1 cellular context compared by ENCODE assay signal in the genomic region with DNA sequence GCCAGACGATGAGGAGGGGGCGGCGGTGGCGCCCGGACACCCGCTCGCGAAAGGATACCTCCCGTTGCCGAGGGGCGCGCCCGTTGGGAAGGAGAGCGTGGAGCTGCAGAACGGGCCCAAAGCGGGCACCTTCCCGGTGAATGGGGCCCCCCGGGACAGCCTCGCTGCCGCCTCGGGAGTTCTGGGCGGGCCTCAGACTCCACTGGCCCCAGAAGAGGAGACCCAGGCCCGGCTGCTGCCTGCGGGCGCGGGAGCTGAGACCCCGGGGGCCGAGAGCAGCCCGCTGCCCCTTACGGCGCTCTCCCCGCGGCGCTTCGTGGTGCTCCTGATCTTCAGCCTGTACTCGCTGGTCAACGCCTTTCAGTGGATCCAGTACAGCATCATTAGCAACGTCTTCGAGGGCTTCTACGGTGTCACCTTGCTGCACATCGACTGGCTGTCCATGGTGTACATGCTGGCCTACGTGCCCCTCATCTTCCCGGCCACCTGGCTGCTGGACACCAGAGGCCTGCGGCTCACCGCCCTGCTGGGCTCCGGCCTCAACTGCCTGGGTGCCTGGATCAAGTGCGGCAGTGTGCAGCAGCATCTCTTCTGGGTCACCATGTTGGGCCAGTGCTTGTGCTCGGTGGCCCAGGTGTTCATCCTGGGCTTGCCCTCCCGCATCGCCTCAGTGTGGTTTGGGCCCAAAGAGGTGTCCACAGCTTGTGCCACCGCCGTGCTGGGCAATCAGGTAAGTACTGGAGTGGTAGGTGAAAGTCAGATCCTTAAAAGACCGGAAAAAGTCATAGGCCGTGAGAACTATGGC.
A peak's percentile ranks its signal among the peaks of the same experiment; 100 is the strongest.
TF ChIP-seq lines count a peak whose summit lies in the region.

No MANE protein-coding gene starts in this region.

TF ChIP-seq in HepG2, 621 proteins besides CTCF, POLR2A, EP300 and RAD21 (continued from another document and continues in another):
- TF ChIP-seq AGO1 (IDR thresholded peaks at IDR 0.05; ENCODE audit: low read depth, low read length, poor library complexity, severe bottlenecking) = peak; percentile 42
- TF ChIP-seq ZNF552 (CRISPR knock-in tag; IDR thresholded peaks at IDR 0.05; ENCODE audit: borderline replicate concordance) = no peak
- peak; percentile 21 for TF ChIP-seq YEATS4 (CRISPR knock-in tag; IDR thresholded peaks at IDR 0.05; ENCODE audit: borderline replicate concordance)
- no peak for TF ChIP-seq TARDBP (CRISPR knock-in tag; IDR thresholded peaks at IDR 0.05)
- no peak for TF ChIP-seq ZNF468 (CRISPR knock-in tag; IDR thresholded peaks at IDR 0.05)
- 0 out of 2 replicates have a peak, but pooled peaks have one; percentile 30 for TF ChIP-seq ZNF318 (CRISPR knock-in tag; IDR thresholded peaks at IDR 0.05)
- TF ChIP-seq HOXA3 (CRISPR knock-in tag; IDR thresholded peaks at IDR 0.05) = 0 out of 2 replicates have a peak, but pooled peaks have one; percentile 10
- 0 out of 2 replicates have a peak, but pooled peaks have one; percentile 11 for TF ChIP-seq ZNF761 (CRISPR knock-in tag; conservative IDR thresholded peaks at IDR 0.05)
- no peak; the same call in 1 of the 2 replicates for TF ChIP-seq ONECUT2 (CRISPR knock-in tag; IDR thresholded peaks at IDR 0.05)
- peak; percentile 55; the same call in 1 of the 2 replicates for TF ChIP-seq SATB2 (CRISPR knock-in tag; IDR thresholded peaks at IDR 0.05)
- TF ChIP-seq ZNF446 (CRISPR knock-in tag; IDR thresholded peaks at IDR 0.05) = peak; percentile 88
- TF ChIP-seq RARA (CRISPR knock-in tag; IDR thresholded peaks at IDR 0.05) = no peak
- no peak for TF ChIP-seq KDM3A (CRISPR knock-in tag; IDR thresholded peaks at IDR 0.05; ENCODE audit: low read depth)
- TF ChIP-seq, protein P1, sequence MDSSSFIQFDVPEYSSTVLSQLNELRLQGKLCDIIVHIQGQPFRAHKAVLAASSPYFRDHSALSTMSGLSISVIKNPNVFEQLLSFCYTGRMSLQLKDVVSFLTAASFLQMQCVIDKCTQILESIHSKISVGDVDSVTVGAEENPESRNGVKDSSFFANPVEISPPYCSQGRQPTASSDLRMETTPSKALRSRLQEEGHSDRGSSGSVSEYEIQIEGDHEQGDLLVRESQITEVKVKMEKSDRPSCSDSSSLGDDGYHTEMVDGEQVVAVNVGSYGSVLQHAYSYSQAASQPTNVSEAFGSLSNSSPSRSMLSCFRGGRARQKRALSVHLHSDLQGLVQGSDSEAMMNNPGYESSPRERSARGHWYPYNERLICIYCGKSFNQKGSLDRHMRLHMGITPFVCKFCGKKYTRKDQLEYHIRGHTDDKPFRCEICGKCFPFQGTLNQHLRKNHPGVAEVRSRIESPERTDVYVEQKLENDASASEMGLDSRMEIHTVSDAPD (CRISPR knock-in tag; IDR thresholded peaks at IDR 0.05) = no peak
- TF ChIP-seq, protein P2, sequence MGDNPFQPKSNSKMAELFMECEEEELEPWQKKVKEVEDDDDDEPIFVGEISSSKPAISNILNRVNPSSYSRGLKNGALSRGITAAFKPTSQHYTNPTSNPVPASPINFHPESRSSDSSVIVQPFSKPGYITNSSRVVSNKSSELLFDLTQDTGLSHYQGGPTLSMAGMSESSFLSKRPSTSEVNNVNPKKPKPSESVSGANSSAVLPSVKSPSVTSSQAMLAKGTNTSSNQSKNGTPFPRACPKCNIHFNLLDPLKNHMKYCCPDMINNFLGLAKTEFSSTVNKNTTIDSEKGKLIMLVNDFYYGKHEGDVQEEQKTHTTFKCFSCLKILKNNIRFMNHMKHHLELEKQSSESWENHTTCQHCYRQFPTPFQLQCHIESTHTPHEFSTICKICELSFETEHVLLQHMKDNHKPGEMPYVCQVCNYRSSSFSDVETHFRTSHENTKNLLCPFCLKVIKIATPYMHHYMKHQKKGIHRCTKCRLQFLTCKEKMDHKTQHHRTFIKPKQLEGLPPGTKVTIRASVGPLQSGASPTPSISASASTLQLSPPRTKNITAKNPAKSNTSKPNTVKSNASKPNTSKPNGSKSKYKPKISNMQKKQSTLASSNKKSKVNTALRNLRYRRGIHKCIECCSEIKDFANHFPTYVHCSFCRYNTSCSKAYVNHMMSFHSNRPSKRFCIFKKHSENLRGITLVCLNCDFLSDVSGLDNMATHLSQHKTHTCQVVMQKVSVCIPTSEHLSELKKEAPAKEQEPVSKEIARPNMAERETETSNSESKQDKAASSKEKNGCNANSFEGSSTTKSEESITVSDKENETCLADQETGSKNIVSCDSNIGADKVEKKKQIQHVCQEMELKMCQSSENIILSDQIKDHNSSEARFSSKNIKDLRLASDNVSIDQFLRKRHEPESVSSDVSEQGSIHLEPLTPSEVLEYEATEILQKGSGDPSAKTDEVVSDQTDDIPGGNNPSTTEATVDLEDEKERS (CRISPR knock-in tag; IDR thresholded peaks at IDR 0.05) = no peak
- TF ChIP-seq PHF8 (CRISPR knock-in tag; IDR thresholded peaks at IDR 0.05) = peak; percentile 44; the same call in 1 of the 2 replicates
- TF ChIP-seq ZNF160 (CRISPR knock-in tag; IDR thresholded peaks at IDR 0.05) = peak; percentile 21; the same call in 1 of the 2 replicates
- TF ChIP-seq, protein P3, sequence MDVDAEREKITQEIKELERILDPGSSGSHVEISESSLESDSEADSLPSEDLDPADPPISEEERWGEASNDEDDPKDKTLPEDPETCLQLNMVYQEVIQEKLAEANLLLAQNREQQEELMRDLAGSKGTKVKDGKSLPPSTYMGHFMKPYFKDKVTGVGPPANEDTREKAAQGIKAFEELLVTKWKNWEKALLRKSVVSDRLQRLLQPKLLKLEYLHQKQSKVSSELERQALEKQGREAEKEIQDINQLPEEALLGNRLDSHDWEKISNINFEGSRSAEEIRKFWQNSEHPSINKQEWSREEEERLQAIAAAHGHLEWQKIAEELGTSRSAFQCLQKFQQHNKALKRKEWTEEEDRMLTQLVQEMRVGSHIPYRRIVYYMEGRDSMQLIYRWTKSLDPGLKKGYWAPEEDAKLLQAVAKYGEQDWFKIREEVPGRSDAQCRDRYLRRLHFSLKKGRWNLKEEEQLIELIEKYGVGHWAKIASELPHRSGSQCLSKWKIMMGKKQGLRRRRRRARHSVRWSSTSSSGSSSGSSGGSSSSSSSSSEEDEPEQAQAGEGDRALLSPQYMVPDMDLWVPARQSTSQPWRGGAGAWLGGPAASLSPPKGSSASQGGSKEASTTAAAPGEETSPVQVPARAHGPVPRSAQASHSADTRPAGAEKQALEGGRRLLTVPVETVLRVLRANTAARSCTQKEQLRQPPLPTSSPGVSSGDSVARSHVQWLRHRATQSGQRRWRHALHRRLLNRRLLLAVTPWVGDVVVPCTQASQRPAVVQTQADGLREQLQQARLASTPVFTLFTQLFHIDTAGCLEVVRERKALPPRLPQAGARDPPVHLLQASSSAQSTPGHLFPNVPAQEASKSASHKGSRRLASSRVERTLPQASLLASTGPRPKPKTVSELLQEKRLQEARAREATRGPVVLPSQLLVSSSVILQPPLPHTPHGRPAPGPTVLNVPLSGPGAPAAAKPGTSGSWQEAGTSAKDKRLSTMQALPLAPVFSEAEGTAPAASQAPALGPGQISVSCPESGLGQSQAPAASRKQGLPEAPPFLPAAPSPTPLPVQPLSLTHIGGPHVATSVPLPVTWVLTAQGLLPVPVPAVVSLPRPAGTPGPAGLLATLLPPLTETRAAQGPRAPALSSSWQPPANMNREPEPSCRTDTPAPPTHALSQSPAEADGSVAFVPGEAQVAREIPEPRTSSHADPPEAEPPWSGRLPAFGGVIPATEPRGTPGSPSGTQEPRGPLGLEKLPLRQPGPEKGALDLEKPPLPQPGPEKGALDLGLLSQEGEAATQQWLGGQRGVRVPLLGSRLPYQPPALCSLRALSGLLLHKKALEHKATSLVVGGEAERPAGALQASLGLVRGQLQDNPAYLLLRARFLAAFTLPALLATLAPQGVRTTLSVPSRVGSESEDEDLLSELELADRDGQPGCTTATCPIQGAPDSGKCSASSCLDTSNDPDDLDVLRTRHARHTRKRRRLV (CRISPR knock-in tag; IDR thresholded peaks at IDR 0.05) = 0 out of 2 replicates have a peak, but pooled peaks have one; percentile 2
- TF ChIP-seq CBX5 (CRISPR knock-in tag; IDR thresholded peaks at IDR 0.05; ENCODE audit: borderline replicate concordance) = no peak
- peak; percentile 8; the same call in 1 of the 2 replicates for TF ChIP-seq DZIP1 (CRISPR knock-in tag; IDR thresholded peaks at IDR 0.05)
- TF ChIP-seq NR2F2 (IDR thresholded peaks at IDR 0.05; ENCODE audit: borderline replicate concordance, low read depth) = no peak
- no peak for TF ChIP-seq REXO4 (CRISPR knock-in tag; IDR thresholded peaks at IDR 0.05; ENCODE audit: borderline replicate concordance)
- TF ChIP-seq ZBTB26 (CRISPR knock-in tag; IDR thresholded peaks at IDR 0.05; ENCODE audit: borderline replicate concordance) = peak; percentile 29; the same call in 1 of the 2 replicates
